ENCODE assay signal across 17 cellular contexts in the genomic region with DNA sequence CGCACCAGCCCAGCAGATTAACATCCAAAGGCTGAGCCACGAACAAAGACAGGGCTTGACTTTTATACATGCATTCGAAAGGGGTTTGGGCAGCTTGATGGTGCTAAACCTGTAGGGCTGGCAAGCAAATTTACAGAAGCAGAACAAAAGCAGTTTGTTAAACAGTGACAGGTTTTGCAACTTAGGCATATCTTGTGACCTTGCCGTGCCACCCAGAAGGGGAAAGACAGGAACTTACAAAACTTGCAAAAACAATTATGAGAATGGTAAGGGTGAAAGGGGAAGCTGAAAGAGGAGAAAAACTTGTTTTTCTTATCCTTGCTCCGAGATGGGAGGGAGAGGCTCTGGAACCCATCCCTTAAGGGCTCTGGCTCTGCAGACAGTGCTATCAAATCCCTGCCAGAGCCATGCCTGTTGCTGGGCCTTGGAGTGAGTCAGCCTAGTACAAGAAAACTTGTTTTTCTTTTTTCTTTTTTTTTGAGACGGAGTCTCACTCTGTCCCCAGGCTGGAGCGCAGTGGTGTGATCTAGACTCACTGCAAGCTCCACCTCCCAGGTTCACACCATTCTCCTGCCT.
"Had no signal": no experiment of that assay in that cellular context is flagged by ENCODE, and none has a peak within 500 bp of the region (broad histone marks: within the 10 kb centered on the region; RNA-seq: fewer than 3 reads in every experiment).

No MANE protein-coding gene starts in this region.

- H2AFZ ChIP-seq: parathyroid adenoma had no signal

- H3K27ac ChIP-seq: brain microvascular endothelial cell, esophagus squamous epithelium, parathyroid adenoma, thyroid gland had no signal

- H3K36me3 Mint-ChIP-seq: stimulated activated memory B cell treated with anti-CD40 and anti-IgM and Interleukin-4, amounts not matched to agents 10 μg/mL and 1 μg/mL and 100 μg/mL, for 72 hours had no signal

- H3K4me3 Mint-ChIP-seq: stimulated activated memory B cell treated with anti-CD40 and anti-IgM and Interleukin-4, amounts not matched to agents 10 μg/mL and 1 μg/mL and 100 μg/mL, for 72 hours had no signal

- H3K9ac ChIP-seq: parathyroid adenoma had no signal

- H3K36me3 ChIP-seq: brain microvascular endothelial cell, esophagus squamous epithelium, thyroid gland had no signal

- H3K9me3 ChIP-seq: thyroid gland had no signal

- H3K4me3 ChIP-seq: esophagus squamous epithelium, lung, thyroid gland had no signal

- ATAC-seq: activated CD4-positive, CD25-positive, alpha-beta regulatory T cell treated with anti-CD3 and anti-CD28 coated beads, Interleukin-2, amount 50 U/mL, for 24 hours; left cardiac atrium; stimulated activated memory B cell treated with anti-CD40 and anti-IgM and Interleukin-4, amounts not matched to agents 10 μg/mL and 1 μg/mL and 100 μg/mL, for 72 hours had no signal

- H3K79me2 ChIP-seq: parathyroid adenoma had no signal

- H3K4me1 Mint-ChIP-seq: stimulated activated memory B cell treated with anti-CD40 and anti-IgM and Interleukin-4, amounts not matched to agents 10 μg/mL and 1 μg/mL and 100 μg/mL, for 72 hours had no signal

- FAIRE-seq: endothelial cell of umbilical vein, urothelium cell line had no signal

- DNase-seq: activated naive CD4-positive, alpha-beta T cell treated with Interleukin-2 at 50 U/mL for 16 hours; anterior cingulate cortex; brain microvascular endothelial cell; cerebellar nuclear complex; effector CD8-positive, alpha-beta T cell; esophagus squamous epithelium; left cardiac atrium; midbrain; stimulated activated CD4-positive, alpha-beta T cell treated with anti-CD3 and anti-CD28 coated beads, Interleukin-2, amount 100 ng/mL, for 48 hours; T-helper 9 cell; thyroid gland had no signal

- H3K27me3 Mint-ChIP-seq: stimulated activated memory B cell treated with anti-CD40 and anti-IgM and Interleukin-4, amounts not matched to agents 10 μg/mL and 1 μg/mL and 100 μg/mL, for 72 hours had no signal

- H3K4me1 ChIP-seq: esophagus squamous epithelium, parathyroid adenoma, thyroid gland had no signal

- H3K27ac Mint-ChIP-seq: stimulated activated memory B cell treated with anti-CD40 and anti-IgM and Interleukin-4, amounts not matched to agents 10 μg/mL and 1 μg/mL and 100 μg/mL, for 72 hours had no signal

- H3K27me3 ChIP-seq: brain microvascular endothelial cell, esophagus squamous epithelium, thyroid gland had no signal
